9 cellular contexts compared by ENCODE assay signal in the genomic region with DNA sequence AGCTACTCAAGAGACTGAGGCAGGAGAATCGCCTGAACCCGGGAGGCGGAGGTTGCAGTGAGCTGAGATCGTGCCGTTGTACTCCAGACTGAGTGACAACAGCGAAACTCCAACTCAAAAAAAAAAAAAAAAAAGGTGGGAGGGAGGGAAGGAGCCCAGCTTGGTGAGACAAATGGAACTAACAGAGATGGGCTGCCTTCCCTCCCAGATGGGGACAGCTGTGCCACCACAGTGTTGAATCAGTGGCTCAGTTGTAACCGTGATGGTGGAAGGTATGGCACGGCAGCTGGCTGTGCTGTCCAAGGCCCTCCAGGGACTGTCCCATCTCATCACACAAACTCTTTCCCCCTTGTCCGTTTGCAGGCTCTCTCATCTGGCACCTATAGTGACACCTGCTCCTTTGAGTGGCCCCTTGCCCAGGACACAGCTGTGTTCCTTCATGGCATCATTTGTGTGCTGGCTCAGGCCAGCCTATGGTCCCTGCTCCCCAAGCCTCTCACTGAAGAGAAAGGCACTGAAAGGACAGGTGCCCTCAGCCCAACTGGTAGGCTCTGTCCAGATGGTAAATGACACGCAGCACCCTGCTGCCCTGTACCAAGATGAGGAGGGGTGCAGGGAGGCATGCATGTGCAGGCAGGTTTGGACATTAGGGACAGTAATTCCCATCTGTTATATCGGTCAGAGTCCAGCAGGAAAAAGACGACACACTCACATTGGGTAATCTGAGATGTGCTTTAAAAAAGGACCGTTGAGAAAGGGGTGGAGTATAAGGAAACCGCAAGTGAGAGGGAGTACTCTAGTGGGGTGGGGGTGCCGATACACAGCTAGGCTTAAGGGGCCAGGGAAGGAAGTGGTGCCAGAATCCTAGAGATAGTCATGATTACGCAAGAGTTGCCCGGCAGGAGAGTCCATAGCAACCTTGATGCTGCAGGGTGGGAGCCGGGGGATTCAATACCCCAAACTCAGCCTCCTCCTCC. TPM values are rescaled to one million over a fixed set of nuclear protein-coding genes. Genes with fewer than 3 reads are reported as not detected.
DNase-seq lines count a peak whose midpoint lies in the region; ATAC-seq and TF ChIP-seq lines count a peak whose summit lies in the region.
"Had no signal": no experiment of that assay in that cellular context is flagged by ENCODE, and none has a peak within 500 bp of the region (broad histone marks: within the 10 kb centered on the region; RNA-seq: fewer than 3 reads in every experiment).

No MANE protein-coding gene starts in this region.

- H3K4me3 ChIP-seq in A673 (ENCODE audit: low read depth, low read length, poor library complexity, severe bottlenecking): no peak overlapping the region
- no peak overlapping the region for H3K4me3 ChIP-seq in hepatocyte
- H3K4me3 ChIP-seq: MG63 had no signal

- no peaks in the 10 kb centered on the region for H4K20me1 ChIP-seq in hepatocyte (ENCODE audit: insufficient read depth, poor library complexity, severe bottlenecking)

- H3K4me1 Mint-ChIP-seq in HFFc6 (ENCODE audit: low read depth) (peaks cover 27% of the 10 kb centered on the region), WTC11 (peaks cover 29% of the 10 kb centered on the region)

- H3K27me3 ChIP-seq in A673 (replicated peaks; ENCODE audit: insufficient read depth, low read depth, low read length, poor library complexity) (no peaks in the 10 kb centered on the region), hepatocyte (no peaks in the 10 kb centered on the region)
- H3K27me3 ChIP-seq: MG63 had no signal

- H3K4me3 Mint-ChIP-seq in HFFc6 (0 out of 2 replicates have a peak overlapping the region, but pooled peaks have one; percentile 10), WTC11 (no peak overlapping the region)

- H3K9me2 ChIP-seq in hepatocyte (replicated peaks; ENCODE audit: insufficient read depth): no peaks in the 10 kb centered on the region

- H3K9me3 Mint-ChIP-seq in HFFc6 (no peaks in the 10 kb centered on the region), WTC11 (no peaks in the 10 kb centered on the region)

- no TSS peak for BruUV-seq in A673 (replicated peaks; lab: Mats Ljungman, UMichigan)

- intact Hi-C loops in A673 (cut with micrococcal nuclease; ENCODE audit: unreplicated experiment): no loop called here

- no peaks in the 10 kb centered on the region for H3K79me2 ChIP-seq in hepatocyte

- CTCF ChIA-PET in A673 (lab: Charles Lee) (no interaction called here), WTC11 (lab: Charles Lee) (interaction anchor here (0.9 kb wide), 1 partner anchor 19 kb away, joined by 3 read pairs; no protein-coding TSS in a partner anchor)

- ATAC-seq in WTC11 (no peak), GM21447 (IDR thresholded peaks at IDR 0.05; ENCODE audit: unreplicated experiment) (no peak), HG03108 (IDR thresholded peaks at IDR 0.05; ENCODE audit: unreplicated experiment) (no peak)

- H3K4me1 ChIP-seq in A673 (ENCODE audit: insufficient read depth, low read length, poor library complexity, severe bottlenecking) (peaks cover 14% of the 10 kb centered on the region), hepatocyte (ENCODE audit: insufficient read depth) (peaks cover 16% of the 10 kb centered on the region)

- H3K36me3 ChIP-seq in A673 (ENCODE audit: insufficient read depth, low read length, poor library complexity, severe bottlenecking) (peaks cover 20% of the 10 kb centered on the region), hepatocyte (replicated peaks; ENCODE audit: insufficient read depth, low read depth) (no peaks in the 10 kb centered on the region)

- no peak overlapping the region for H3K4me2 ChIP-seq in hepatocyte

- peak; percentile 28 for DNase-seq in A673 (ENCODE audit: low spot score)
- peak; percentile 43 for DNase-seq in HFFc6
- no peak for DNase-seq in WTC11 (ENCODE audit: low spot score)
- DNase-seq in hepatocyte (ENCODE audit: low spot score): peak; percentile 55
- DNase-seq in kidney tubule cell (ENCODE audit: low spot score): no peak
- no peak for DNase-seq in NAMALWA (ENCODE audit: low spot score)
- DNase-seq: MG63 had no signal

- TF ChIP-seq CTCF in A673 (conservative IDR thresholded peaks at IDR 0.05; ENCODE audit: low read depth, low read length) (no peak), HFFc6 (IDR thresholded peaks at IDR 0.05) (no peak), WTC11 (IDR thresholded peaks at IDR 0.05) (no peak), hepatocyte (IDR thresholded peaks at IDR 0.05; ENCODE audit: poor library complexity) (no peak)

- H2AFZ ChIP-seq in hepatocyte: no peak overlapping the region

- H3K36me3 Mint-ChIP-seq in HFFc6 (ENCODE audit: low read depth) (peaks cover 17% of the 10 kb centered on the region), WTC11 (no peaks in the 10 kb centered on the region)

- H3K27ac ChIP-seq in A673 (ENCODE audit: low read depth, low read length, poor library complexity, severe bottlenecking) (no peak overlapping the region), hepatocyte (no peak overlapping the region)

- POLR2A ChIA-PET in A673 (lab: Charles Lee; ENCODE audit: low non-redundant PET) (no interaction called here), WTC11 (lab: Charles Lee) (interaction anchor here (0.6 kb wide), 1 partner anchor 880 kb away, joined by 3 read pairs; no protein-coding TSS in a partner anchor)

- peak overlapping the region; percentile 65; the same call in 1 of the 2 replicates for H3K27ac Mint-ChIP-seq in HFFc6
- 0 out of 2 replicates have a peak overlapping the region, but pooled peaks have one; percentile 4 for H3K27ac Mint-ChIP-seq in WTC11

- H3K27me3 Mint-ChIP-seq in HFFc6 (ENCODE audit: insufficient read depth) (peaks cover 2% of the 10 kb centered on the region), WTC11 (ENCODE audit: low read depth) (peaks cover 4% of the 10 kb centered on the region; the same call in 1 of the 2 replicates)

- WGBS in hepatocyte (ENCODE audit: low lambda C conversion rate, missing lambda C conversion rate): 74% methylated on average over 18 of the region's 18 CpGs

- H3K9me3 ChIP-seq in A673 (ENCODE audit: low read depth, low read length, poor library complexity, severe bottlenecking) (no peaks in the 10 kb centered on the region), hepatocyte (ENCODE audit: low read depth) (no peaks in the 10 kb centered on the region)
- H3K9me3 ChIP-seq: MG63 had no signal

TF ChIP-seq in WTC11, 78 proteins besides CTCF, POLR2A, EP300 and RAD21 (continues in another document):
- TF ChIP-seq, protein P1, sequence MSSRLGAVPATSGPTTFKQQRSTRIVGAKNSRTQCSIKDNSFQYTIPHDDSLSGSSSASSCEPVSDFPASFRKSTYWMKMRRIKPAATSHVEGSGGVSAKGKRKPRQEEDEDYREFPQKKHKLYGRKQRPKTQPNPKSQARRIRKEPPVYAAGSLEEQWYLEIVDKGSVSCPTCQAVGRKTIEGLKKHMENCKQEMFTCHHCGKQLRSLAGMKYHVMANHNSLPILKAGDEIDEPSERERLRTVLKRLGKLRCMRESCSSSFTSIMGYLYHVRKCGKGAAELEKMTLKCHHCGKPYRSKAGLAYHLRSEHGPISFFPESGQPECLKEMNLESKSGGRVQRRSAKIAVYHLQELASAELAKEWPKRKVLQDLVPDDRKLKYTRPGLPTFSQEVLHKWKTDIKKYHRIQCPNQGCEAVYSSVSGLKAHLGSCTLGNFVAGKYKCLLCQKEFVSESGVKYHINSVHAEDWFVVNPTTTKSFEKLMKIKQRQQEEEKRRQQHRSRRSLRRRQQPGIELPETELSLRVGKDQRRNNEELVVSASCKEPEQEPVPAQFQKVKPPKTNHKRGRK (CRISPR knock-in tag; IDR thresholded peaks at IDR 0.05; ENCODE audit: borderline replicate concordance): no peak
- TF ChIP-seq ZNF423 (CRISPR knock-in tag; IDR thresholded peaks at IDR 0.05): no peak
- TF ChIP-seq FOXK1 (CRISPR knock-in tag; IDR thresholded peaks at IDR 0.05): no peak
- TF ChIP-seq ELF4 (CRISPR knock-in tag; IDR thresholded peaks at IDR 0.05; ENCODE audit: low read depth): no peak
- no peak for TF ChIP-seq ZNF138 (CRISPR knock-in tag; conservative IDR thresholded peaks at IDR 0.05)
- TF ChIP-seq RELA (CRISPR knock-in tag; IDR thresholded peaks at IDR 0.05; ENCODE audit: borderline replicate concordance): no peak

RNA-seq across cellular contexts. Expression of a gene that starts 4.3 kb away (rescaled TPM):
- total RNA-seq in A673 (2021): not detected in 2 replicates
- not detected for total RNA-seq in HFFc6 (2021; fragmentation: NEBNext Ultra II Directional; extraction: Animal tissue kit (Norgen Biotek cat#: 25700))
- not detected in 3 replicates for total RNA-seq in WTC11 (2021)
- total RNA-seq in hepatocyte: not detected in 2 replicates
- polyA plus RNA-seq in hepatocyte: not detected in 2 replicates

RNA-seq across cellular contexts. Expression of a gene that starts 7.5 kb away (rescaled TPM):
- total RNA-seq in A673 (2021) (29.4 and 30.7 TPM in 2 replicates), WTC11 (2021) (0.37 to 1.6 TPM (median 0.64 TPM) in 3 replicates), hepatocyte (7.7 and 12.6 TPM in 2 replicates)
- total RNA-seq in HFFc6 (2021; fragmentation: NEBNext Ultra II Directional; extraction: Animal tissue kit (Norgen Biotek cat#: 25700)): 10 to 100 TPM; 68.8 to 99.6 (median 87.9) TPM
- 17.0 and 23.9 TPM in 2 replicates for polyA plus RNA-seq in hepatocyte

RNA-seq across cellular contexts. Expression of a gene that starts 12.6 kb away (rescaled TPM):
- total RNA-seq in A673 (2021): 1.1 and 1.6 TPM in 2 replicates
- under 1 TPM; 0.28 to 0.91 (median 0.83) TPM for total RNA-seq in HFFc6 (2021; fragmentation: NEBNext Ultra II Directional; extraction: Animal tissue kit (Norgen Biotek cat#: 25700))
- 1.8 to 2.7 TPM (median 2.3 TPM) in 3 replicates for total RNA-seq in WTC11 (2021)
- total RNA-seq in hepatocyte: 0.27 and 2.2 TPM in 2 replicates
- 0.42 and 1.3 TPM in 2 replicates for polyA plus RNA-seq in hepatocyte

RNA-seq across cellular contexts. Expression of a gene that starts 35.8 kb away (rescaled TPM):
- total RNA-seq in A673 (2021) (16.7 and 21.1 TPM in 2 replicates), WTC11 (2021) (23.7 to 29.1 TPM (median 28.9 TPM) in 3 replicates), hepatocyte (10.6 and 11.5 TPM in 2 replicates)
- 10 to 100 TPM; 14.3 to 19.9 (median 18.2) TPM for total RNA-seq in HFFc6 (2021; fragmentation: NEBNext Ultra II Directional; extraction: Animal tissue kit (Norgen Biotek cat#: 25700))
- polyA plus RNA-seq in hepatocyte: 13.6 and 14.4 TPM in 2 replicates

Comparison
In these comparisons a context has a peak if more than half of its experiments do, and no peak if none do; other contexts are left out.
1. DNase-seq: peak in A673 (single experiment), HFFc6 (single experiment) and hepatocyte (single experiment); none in WTC11 (single experiment), kidney tubule cell (single experiment) and NAMALWA (single experiment).